ENCODE assay signal across 8 cellular contexts in the genomic region with DNA sequence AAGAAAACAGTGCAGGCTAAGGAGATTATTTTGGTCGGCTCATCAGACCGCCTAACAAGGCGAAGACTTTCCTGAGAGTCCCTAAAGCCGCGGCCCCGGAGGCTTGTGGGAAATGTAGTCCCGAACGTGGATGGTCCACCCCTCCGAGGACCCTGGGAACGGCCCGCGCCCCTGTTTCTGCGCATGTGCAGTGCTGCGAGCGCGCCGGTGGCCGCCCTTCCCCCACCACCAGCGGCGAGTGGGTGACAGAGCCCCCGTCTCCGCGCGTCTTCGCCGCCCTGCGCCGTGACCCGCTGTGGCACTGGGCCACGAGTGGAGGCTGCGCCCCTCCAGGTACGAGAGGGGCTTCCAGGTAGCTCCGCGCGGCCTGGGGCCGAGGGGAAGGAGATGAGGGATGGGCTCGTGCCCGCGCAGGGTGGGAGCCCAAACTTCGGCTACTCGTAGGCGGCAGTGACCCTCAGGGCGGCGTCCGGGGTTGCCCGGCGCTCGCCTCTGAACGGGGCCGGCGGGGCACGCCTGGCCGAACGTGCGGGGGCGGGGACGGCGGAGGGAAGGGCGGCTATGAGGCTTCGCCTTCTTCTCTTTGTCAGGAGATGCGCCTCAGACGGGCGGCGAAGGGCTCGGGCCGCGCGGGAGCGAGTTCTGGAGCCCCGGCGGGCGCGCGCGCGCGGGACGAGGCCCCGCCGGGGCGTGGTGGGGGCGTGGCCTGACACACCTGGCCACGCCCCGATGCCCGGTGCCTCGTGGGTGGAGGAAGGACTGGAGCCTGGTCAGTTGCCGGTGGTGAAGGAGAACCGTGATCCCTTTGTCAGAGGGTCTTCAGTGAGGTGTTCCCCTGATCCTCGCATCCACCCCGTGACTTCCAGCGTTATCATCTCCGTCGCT. TPM values are rescaled to one million over a fixed set of nuclear protein-coding genes. Genes with fewer than 3 reads are reported as not detected.
DNase-seq lines count a peak whose midpoint lies in the region; ATAC-seq and TF ChIP-seq lines count a peak whose summit lies in the region.

A gene (plus strand): TSS at position 214 of the 885 bp plus-strand sequence. CDS start 4,428 bp downstream, outside the sequence.

- DNase-seq in GM10266 (ENCODE audit: extremely low spot score) = peak; percentile 94
- peak; percentile 91 for DNase-seq in NCI-H1092 treated with DMSO at 0.1 percent for 48 hours (lab: John Stamatoyannopoulos, UW)
- peak; percentile 93 for DNase-seq in activated naive CD4-positive, alpha-beta T cell treated with anti-CD3 and anti-CD28 coated beads, Interleukin-2, amount 50 U/mL, for 16 hours
- DNase-seq in glomerular endothelial cell (ENCODE audit: extremely low read depth, low read depth, low spot score) = peak; percentile 36
- DNase-seq in occipital lobe (lab: John Stamatoyannopoulos, UW) = peak; percentile 81

- H3K27ac ChIP-seq in temporal lobe (ENCODE audit: low read depth, low read length) = peak within 1 kb of the TSS; percentile 95

- TF ChIP-seq CTCF in GM10266 (IDR thresholded peaks at IDR 0.05; ENCODE audit: control insufficient read depth, insufficient read depth, low read depth, missing control alignments) = no peak

- ATAC-seq in HG02623 (IDR thresholded peaks at IDR 0.05; ENCODE audit: unreplicated experiment) (peak; percentile 84), SK-N-SH treated with all-trans-retinoic acid at 6 μM for 48 hours (peak; percentile 97)

TF ChIP-seq in SK-N-SH treated with all-trans-retinoic acid at 6 μM for 48 hours, 23 proteins besides CTCF, POLR2A, EP300 and RAD21:
- TF ChIP-seq ZFP3 (CRISPR knock-in tag; IDR thresholded peaks at IDR 0.05) = 0 out of 2 replicates have a peak, but pooled peaks have one; percentile 15
- TF ChIP-seq ZFP30 (CRISPR knock-in tag; IDR thresholded peaks at IDR 0.05) = no peak
- TF ChIP-seq, protein P1, sequence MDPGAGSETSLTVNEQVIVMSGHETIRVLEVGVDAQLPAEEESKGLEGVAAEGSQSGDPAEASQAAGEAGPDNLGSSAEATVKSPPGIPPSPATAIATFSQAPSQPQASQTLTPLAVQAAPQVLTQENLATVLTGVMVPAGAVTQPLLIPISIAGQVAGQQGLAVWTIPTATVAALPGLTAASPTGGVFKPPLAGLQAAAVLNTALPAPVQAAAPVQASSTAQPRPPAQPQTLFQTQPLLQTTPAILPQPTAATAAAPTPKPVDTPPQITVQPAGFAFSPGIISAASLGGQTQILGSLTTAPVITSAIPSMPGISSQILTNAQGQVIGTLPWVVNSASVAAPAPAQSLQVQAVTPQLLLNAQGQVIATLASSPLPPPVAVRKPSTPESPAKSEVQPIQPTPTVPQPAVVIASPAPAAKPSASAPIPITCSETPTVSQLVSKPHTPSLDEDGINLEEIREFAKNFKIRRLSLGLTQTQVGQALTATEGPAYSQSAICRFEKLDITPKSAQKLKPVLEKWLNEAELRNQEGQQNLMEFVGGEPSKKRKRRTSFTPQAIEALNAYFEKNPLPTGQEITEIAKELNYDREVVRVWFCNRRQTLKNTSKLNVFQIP (CRISPR knock-in tag; IDR thresholded peaks at IDR 0.05; ENCODE audit: borderline replicate concordance, low read depth) = no peak
- TF ChIP-seq SNAI2 (CRISPR knock-in tag; IDR thresholded peaks at IDR 0.05) = no peak
- peak; percentile 74; the same call in 1 of the 2 replicates for TF ChIP-seq GLIS3 (CRISPR knock-in tag; IDR thresholded peaks at IDR 0.05)
- TF ChIP-seq, protein P2, sequence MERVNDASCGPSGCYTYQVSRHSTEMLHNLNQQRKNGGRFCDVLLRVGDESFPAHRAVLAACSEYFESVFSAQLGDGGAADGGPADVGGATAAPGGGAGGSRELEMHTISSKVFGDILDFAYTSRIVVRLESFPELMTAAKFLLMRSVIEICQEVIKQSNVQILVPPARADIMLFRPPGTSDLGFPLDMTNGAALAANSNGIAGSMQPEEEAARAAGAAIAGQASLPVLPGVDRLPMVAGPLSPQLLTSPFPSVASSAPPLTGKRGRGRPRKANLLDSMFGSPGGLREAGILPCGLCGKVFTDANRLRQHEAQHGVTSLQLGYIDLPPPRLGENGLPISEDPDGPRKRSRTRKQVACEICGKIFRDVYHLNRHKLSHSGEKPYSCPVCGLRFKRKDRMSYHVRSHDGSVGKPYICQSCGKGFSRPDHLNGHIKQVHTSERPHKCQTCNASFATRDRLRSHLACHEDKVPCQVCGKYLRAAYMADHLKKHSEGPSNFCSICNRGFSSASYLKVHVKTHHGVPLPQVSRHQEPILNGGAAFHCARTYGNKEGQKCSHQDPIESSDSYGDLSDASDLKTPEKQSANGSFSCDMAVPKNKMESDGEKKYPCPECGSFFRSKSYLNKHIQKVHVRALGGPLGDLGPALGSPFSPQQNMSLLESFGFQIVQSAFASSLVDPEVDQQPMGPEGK (CRISPR knock-in tag; IDR thresholded peaks at IDR 0.05; ENCODE audit: borderline replicate concordance) = no peak
- TF ChIP-seq OSR1 (CRISPR knock-in tag; IDR thresholded peaks at IDR 0.05) = no peak
- TF ChIP-seq BACH2 (CRISPR knock-in tag; IDR thresholded peaks at IDR 0.05; ENCODE audit: borderline replicate concordance) = no peak
- no peak for TF ChIP-seq RARB (CRISPR knock-in tag; IDR thresholded peaks at IDR 0.05)
- TF ChIP-seq, protein P3, sequence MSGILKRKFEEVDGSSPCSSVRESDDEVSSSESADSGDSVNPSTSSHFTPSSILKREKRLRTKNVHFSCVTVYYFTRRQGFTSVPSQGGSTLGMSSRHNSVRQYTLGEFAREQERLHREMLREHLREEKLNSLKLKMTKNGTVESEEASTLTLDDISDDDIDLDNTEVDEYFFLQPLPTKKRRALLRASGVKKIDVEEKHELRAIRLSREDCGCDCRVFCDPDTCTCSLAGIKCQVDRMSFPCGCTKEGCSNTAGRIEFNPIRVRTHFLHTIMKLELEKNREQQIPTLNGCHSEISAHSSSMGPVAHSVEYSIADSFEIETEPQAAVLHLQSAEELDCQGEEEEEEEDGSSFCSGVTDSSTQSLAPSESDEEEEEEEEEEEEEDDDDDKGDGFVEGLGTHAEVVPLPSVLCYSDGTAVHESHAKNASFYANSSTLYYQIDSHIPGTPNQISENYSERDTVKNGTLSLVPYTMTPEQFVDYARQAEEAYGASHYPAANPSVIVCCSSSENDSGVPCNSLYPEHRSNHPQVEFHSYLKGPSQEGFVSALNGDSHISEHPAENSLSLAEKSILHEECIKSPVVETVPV (CRISPR knock-in tag; IDR thresholded peaks at IDR 0.05) = no peak
- TF ChIP-seq ESRRG (CRISPR knock-in tag; IDR thresholded peaks at IDR 0.05) = no peak
- TF ChIP-seq CSDC2 (CRISPR knock-in tag; IDR thresholded peaks at IDR 0.05) = 0 out of 2 replicates have a peak, but pooled peaks have one; percentile 24
- TF ChIP-seq, protein P4, sequence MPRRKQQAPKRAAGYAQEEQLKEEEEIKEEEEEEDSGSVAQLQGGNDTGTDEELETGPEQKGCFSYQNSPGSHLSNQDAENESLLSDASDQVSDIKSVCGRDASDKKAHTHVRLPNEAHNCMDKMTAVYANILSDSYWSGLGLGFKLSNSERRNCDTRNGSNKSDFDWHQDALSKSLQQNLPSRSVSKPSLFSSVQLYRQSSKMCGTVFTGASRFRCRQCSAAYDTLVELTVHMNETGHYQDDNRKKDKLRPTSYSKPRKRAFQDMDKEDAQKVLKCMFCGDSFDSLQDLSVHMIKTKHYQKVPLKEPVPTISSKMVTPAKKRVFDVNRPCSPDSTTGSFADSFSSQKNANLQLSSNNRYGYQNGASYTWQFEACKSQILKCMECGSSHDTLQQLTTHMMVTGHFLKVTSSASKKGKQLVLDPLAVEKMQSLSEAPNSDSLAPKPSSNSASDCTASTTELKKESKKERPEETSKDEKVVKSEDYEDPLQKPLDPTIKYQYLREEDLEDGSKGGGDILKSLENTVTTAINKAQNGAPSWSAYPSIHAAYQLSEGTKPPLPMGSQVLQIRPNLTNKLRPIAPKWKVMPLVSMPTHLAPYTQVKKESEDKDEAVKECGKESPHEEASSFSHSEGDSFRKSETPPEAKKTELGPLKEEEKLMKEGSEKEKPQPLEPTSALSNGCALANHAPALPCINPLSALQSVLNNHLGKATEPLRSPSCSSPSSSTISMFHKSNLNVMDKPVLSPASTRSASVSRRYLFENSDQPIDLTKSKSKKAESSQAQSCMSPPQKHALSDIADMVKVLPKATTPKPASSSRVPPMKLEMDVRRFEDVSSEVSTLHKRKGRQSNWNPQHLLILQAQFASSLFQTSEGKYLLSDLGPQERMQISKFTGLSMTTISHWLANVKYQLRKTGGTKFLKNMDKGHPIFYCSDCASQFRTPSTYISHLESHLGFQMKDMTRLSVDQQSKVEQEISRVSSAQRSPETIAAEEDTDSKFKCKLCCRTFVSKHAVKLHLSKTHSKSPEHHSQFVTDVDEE (CRISPR knock-in tag; IDR thresholded peaks at IDR 0.05) = peak; percentile 24; the same call in 1 of the 2 replicates
- no peak for TF ChIP-seq ZNF70 (CRISPR knock-in tag; IDR thresholded peaks at IDR 0.05)
- TF ChIP-seq TCF4 (CRISPR knock-in tag; IDR thresholded peaks at IDR 0.05; ENCODE audit: borderline replicate concordance) = no peak
TF ChIP-seq in SK-N-SH treated with all-trans-retinoic acid at 6 μM for 48 hours: peak in this region for 4.

RNA-seq across cellular contexts. Expression of the gene that starts here (rescaled TPM):
- 8.2 and 11.9 TPM in 2 replicates for total RNA-seq in glomerular endothelial cell
- 64.4 TPM for total RNA-seq in occipital lobe
- total RNA-seq in temporal lobe = 58.0 TPM

Comparison
In these comparisons a context has a peak if more than half of its experiments do, and no peak if none do; other contexts are left out.
1. Peak in every context shown above with its lines: DNase-seq, ATAC-seq and H3K27ac ChIP-seq.
2. DNase-seq: peak in every context shown above with its lines; median percentile 94 in GM10266; 93 in activated naive CD4-positive, alpha-beta T cell treated with anti-CD3 and anti-CD28 coated beads, Interleukin-2, amount 50 U/mL, for 16 hours; 91 in NCI-H1092 treated with DMSO at 0.1 percent for 48 hours; 81 in occipital lobe; 36 in glomerular endothelial cell.